Comparison of ENCODE assay signal across 14 cellular contexts in the genomic region with DNA sequence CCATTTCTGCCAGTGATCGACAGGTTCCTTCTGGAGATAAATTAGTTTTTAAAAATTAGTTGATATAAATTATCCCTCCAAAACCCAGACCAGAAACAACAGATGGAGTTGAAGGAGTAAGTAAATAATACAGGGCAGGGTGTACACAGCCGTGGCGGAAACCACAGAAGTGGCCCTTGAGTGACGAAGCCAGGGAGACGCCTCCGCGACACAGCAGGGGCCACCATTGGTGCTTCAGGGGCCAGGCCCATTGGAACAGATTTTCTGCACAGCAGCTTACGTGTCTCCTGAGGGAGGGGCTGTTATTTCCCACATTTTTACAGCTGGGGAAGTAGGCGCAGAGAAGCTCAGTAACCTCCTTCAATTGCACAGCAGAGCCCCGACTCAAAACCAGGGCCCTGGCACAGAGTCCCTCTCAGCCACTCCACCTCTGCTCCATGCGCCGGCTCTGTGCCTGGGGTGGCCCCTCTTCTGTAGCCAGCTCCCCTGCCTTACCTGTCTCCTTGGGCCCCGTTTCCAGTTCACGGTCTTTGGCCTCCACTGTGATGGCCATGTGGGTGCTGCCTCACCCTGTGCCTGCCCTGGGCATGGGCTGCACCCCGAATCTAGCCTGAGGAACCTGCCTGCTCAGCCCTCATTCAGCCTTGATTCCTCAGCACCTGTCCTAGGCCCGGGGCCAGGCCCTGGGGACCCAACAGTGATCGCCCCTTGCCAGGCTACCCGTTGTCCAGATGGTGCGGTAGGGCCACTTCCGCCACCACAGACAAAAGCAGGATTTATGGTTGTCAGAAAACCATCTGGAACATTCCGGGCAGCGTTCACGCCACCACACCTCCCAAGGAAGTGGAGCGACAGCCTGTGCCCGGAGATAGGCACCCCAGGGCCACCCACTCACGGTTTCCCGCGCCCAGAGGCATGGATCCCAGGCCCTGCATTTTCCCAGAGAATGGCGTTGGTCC.
A peak's percentile ranks its signal among the peaks of the same experiment; 100 is the strongest.
DNase-seq lines count a peak whose midpoint lies in the region; ATAC-seq, FAIRE-seq and TF ChIP-seq lines count a peak whose summit lies in the region.
"Had no signal": no experiment of that assay in that cellular context is flagged by ENCODE, and none has a peak within 500 bp of the region (broad histone marks: within the 10 kb centered on the region; RNA-seq: fewer than 3 reads in every experiment).

No MANE protein-coding gene starts in this region.

- no peaks in the 10 kb centered on the region for H3K36me3 Mint-ChIP-seq in effector memory CD8-positive, alpha-beta T cell (ENCODE audit: insufficient read depth)

- H3K27ac Mint-ChIP-seq in effector memory CD8-positive, alpha-beta T cell, result peak overlapping the region in 1 of 2 donors; percentile 68
- H3K27ac Mint-ChIP-seq: activated T-helper 1 cell treated with anti-CD3 and anti-CD28 coated beads, Interleukin-12 subunit alpha, Interleukin-12 subunit beta, Interleukin-2, Interleukin-4 antibody, amounts not matched to agents 30 ng/mL and 10 ng/mL and 1 ng/mL, durations not matched to agents 14 hours and 24 hours and 36 hours; CD4-positive, alpha-beta T cell; HFFc6; T-helper 2 cell treated with Interferon-gamma antibody and Interleukin-4, amounts not matched to agents 5 μg/mL and 100 μg/mL, for 36 hours had no signal

- no peak for TF ChIP-seq CTCF in lung (IDR thresholded peaks at IDR 0.05; ENCODE audit: control extremely low read depth, extremely low read depth)

- no peak overlapping the region for H3K27ac ChIP-seq in Karpas-422 (ENCODE audit: low read length)
- H3K27ac ChIP-seq in lung (ENCODE audit: low read depth in 1 of 2, low read length in 1 of 2), result peak overlapping the region in 1 of 2 donors; percentile 82
- H3K27ac ChIP-seq: RWPE1 had no signal

- no peak overlapping the region for H3K4me3 Mint-ChIP-seq in effector memory CD8-positive, alpha-beta T cell
- H3K4me3 Mint-ChIP-seq: activated T-helper 1 cell treated with anti-CD3 and anti-CD28 coated beads, Interleukin-12 subunit alpha, Interleukin-12 subunit beta, Interleukin-2, Interleukin-4 antibody, amounts not matched to agents 30 ng/mL and 10 ng/mL and 1 ng/mL, durations not matched to agents 14 hours and 24 hours and 36 hours; CD4-positive, alpha-beta T cell; HFFc6; T-helper 2 cell treated with Interferon-gamma antibody and Interleukin-4, amounts not matched to agents 5 μg/mL and 100 μg/mL, for 36 hours had no signal

- ATAC-seq in lung (ENCODE audit: insufficient read depth, low FRiP score), result peak; percentile 83
- no peak for ATAC-seq in effector memory CD8-positive, alpha-beta T cell (replicated peaks)
- ATAC-seq in HG03025 (IDR thresholded peaks at IDR 0.05; ENCODE audit: low FRiP score, unreplicated experiment), result no peak

- no peak for FAIRE-seq in HTR-8/SVneo (lab: Jason Lieb, UNC)

- H3K27me3 Mint-ChIP-seq in effector memory CD8-positive, alpha-beta T cell, result peaks cover 7 to 21% of the 10 kb centered on the region in 2 donors
- H3K27me3 Mint-ChIP-seq: CD4-positive, alpha-beta T cell had no signal

- H3K4me1 ChIP-seq in Karpas-422 (ENCODE audit: low read length) (peaks cover 46% of the 10 kb centered on the region), lung (ENCODE audit: control insufficient read depth in 2 of 2, insufficient read depth in 2 of 2, low read length in 2 of 2) (peaks cover 0 to 10% of the 10 kb centered on the region in 2 donors)

- no peak overlapping the region for H3K4me3 ChIP-seq in Karpas-422 (ENCODE audit: low read length)
- H3K4me3 ChIP-seq in lung, result no peak overlapping the region

- no peaks in the 10 kb centered on the region for H3K9me2 ChIP-seq in Karpas-422 (replicated peaks; ENCODE audit: insufficient read depth, low read length)

- H3K4me1 Mint-ChIP-seq in effector memory CD8-positive, alpha-beta T cell (ENCODE audit: low read depth in 2 of 2), result no peaks in the 10 kb centered on the region

- H2AFZ ChIP-seq in Karpas-422 (ENCODE audit: low read length), result no peak overlapping the region

- no peak for DNase-seq in Karpas-422
- peak; percentile 66 for DNase-seq in NCI-H187 treated with DMSO at 0.1 percent for 48 hours (lab: John Stamatoyannopoulos, UW)
- peak; percentile 74 for DNase-seq in NCI-H82 (lab: John Stamatoyannopoulos, UW)
- DNase-seq in lung (ENCODE audit: low spot score), result peak; percentile 90
- DNase-seq in effector memory CD8-positive, alpha-beta T cell, result no peak
- DNase-seq in HTR-8/SVneo (ENCODE audit: insufficient read length, low spot score), result no peak
- no peak for DNase-seq in AG20443 (ENCODE audit: low spot score)
- DNase-seq: CD4-positive, alpha-beta T cell; HFFc6; MM.1S had no signal

- H3K79me2 ChIP-seq in Karpas-422 (ENCODE audit: low read length), result no peaks in the 10 kb centered on the region

- H3K36me3 ChIP-seq in Karpas-422 (ENCODE audit: insufficient read depth, low read length) (no peaks in the 10 kb centered on the region), lung (ENCODE audit: control insufficient read depth in 2 of 2, insufficient read depth in 2 of 2, low read length in 2 of 2) (no peaks in the 10 kb centered on the region)

- H4K20me1 ChIP-seq in Karpas-422 (ENCODE audit: insufficient read depth, low read depth, low read length), result peaks cover 4% of the 10 kb centered on the region; the same call in 1 of the 2 replicates

- H3K9me3 Mint-ChIP-seq in effector memory CD8-positive, alpha-beta T cell, result no peaks in the 10 kb centered on the region
- H3K9me3 Mint-ChIP-seq: activated T-helper 1 cell treated with anti-CD3 and anti-CD28 coated beads, Interleukin-12 subunit alpha, Interleukin-12 subunit beta, Interleukin-2, Interleukin-4 antibody, amounts not matched to agents 30 ng/mL and 10 ng/mL and 1 ng/mL, durations not matched to agents 14 hours and 24 hours and 36 hours; CD4-positive, alpha-beta T cell; HFFc6; T-helper 2 cell treated with Interferon-gamma antibody and Interleukin-4, amounts not matched to agents 5 μg/mL and 100 μg/mL, for 36 hours had no signal

- H3K9me3 ChIP-seq in Karpas-422 (ENCODE audit: low read length) (no peaks in the 10 kb centered on the region), lung (ENCODE audit: control insufficient read depth in 2 of 2, insufficient read depth in 1 of 2, low read length in 1 of 2) (no peaks in the 10 kb centered on the region)

- H3K27me3 ChIP-seq in Karpas-422 (ENCODE audit: low read length), result no peaks in the 10 kb centered on the region
- H3K27me3 ChIP-seq in lung (ENCODE audit: control insufficient read depth, insufficient read depth), result no peaks in the 10 kb centered on the region

- no peak overlapping the region for H3K9ac ChIP-seq in Karpas-422 (ENCODE audit: low read length)

- 72 to 78% methylated on average over 29 of the region's 29 CpGs for WGBS in lung, 2 donors

- peak overlapping the region; percentile 58 for H3K4me2 ChIP-seq in Karpas-422 (ENCODE audit: low read depth, low read length, poor library complexity, severe bottlenecking)

Comparison
In these comparisons a context has a peak if more than half of its experiments do, and no peak if none do; other contexts are left out.
1. DNase-seq: peak in NCI-H187 treated with DMSO at 0.1 percent for 48 hours (single experiment), NCI-H82 (single experiment) and lung (single experiment); none in Karpas-422 (single experiment), effector memory CD8-positive, alpha-beta T cell (0 of 3), HTR-8/SVneo (single experiment) and AG20443 (single experiment).